6 cellular contexts compared by ENCODE assay signal in genomic region chr15:82311321-82311720, GRCh38. TPM values are rescaled to one million over a fixed set of nuclear protein-coding genes. Genes with fewer than 3 reads are reported as not detected.
DNase-seq lines count a peak whose midpoint lies in the region; ATAC-seq and TF ChIP-seq lines count a peak whose summit lies in the region.
"Not testable (repeated sequence)": the region's sequence is repeated elsewhere in the genome, so short reads cannot be mapped to it uniquely, and the experiment has no call there.

No MANE protein-coding gene starts in this region.

- not testable (repeated sequence) for H3K4me3 Mint-ChIP-seq in activated CD8-positive, alpha-beta T cell treated with anti-CD3 and anti-CD28 coated beads, Interleukin-2, amount 10 ng/mL, durations not matched to agents 7 days and 5 days
- H3K4me3 Mint-ChIP-seq in memory B cell: peak overlapping the region; percentile 43

- not testable (repeated sequence) for H3K4me1 Mint-ChIP-seq in activated CD8-positive, alpha-beta T cell treated with anti-CD3 and anti-CD28 coated beads, Interleukin-2, amount 10 ng/mL, durations not matched to agents 7 days and 5 days (ENCODE audit: low read depth); memory B cell

- H3K27ac Mint-ChIP-seq in activated CD8-positive, alpha-beta T cell treated with anti-CD3 and anti-CD28 coated beads, Interleukin-2, amount 10 ng/mL, durations not matched to agents 7 days and 5 days: peak overlapping the region; percentile 37
- H3K27ac Mint-ChIP-seq in memory B cell: not testable (repeated sequence)

- not testable (repeated sequence) for H3K4me1 ChIP-seq in right atrium auricular region, vagina

- DNase-seq in activated CD8-positive, alpha-beta T cell treated with anti-CD3 and anti-CD28 coated beads, Interleukin-2, amount 10 ng/mL, durations not matched to agents 7 days and 5 days; memory B cell (ENCODE audit: low spot score in 2 of 2): not testable (repeated sequence)
- DNase-seq in coronary artery (ENCODE audit: low spot score): peak; percentile 8
- peak; percentile 40 for DNase-seq in right atrium auricular region (ENCODE audit: low spot score)
- peak; percentile 31 for DNase-seq in posterior vena cava (ENCODE audit: low spot score)
- peak; percentile 52 to 60 for DNase-seq in vagina (ENCODE audit: extremely low spot score in 2 of 2)

- not testable (repeated sequence) for ATAC-seq in activated CD8-positive, alpha-beta T cell treated with anti-CD3 and anti-CD28 coated beads, Interleukin-2, amount 10 ng/mL, durations not matched to agents 7 days and 5 days; memory B cell (ENCODE audit: low read depth)

- CTCF ChIA-PET in activated CD8-positive, alpha-beta T cell treated with anti-CD3 and anti-CD28 coated beads, Interleukin-2, amount 10 ng/mL, durations not matched to agents 7 days and 5 days (lab: Charles Lee): not testable (repeated sequence)

- H3K9me3 ChIP-seq in right atrium auricular region, vagina: not testable (repeated sequence)

- peaks cover 10% of the 10 kb centered on the region for H3K27me3 Mint-ChIP-seq in activated CD8-positive, alpha-beta T cell treated with anti-CD3 and anti-CD28 coated beads, Interleukin-2, amount 10 ng/mL, durations not matched to agents 7 days and 5 days (ENCODE audit: low read depth)
- not testable (repeated sequence) for H3K27me3 Mint-ChIP-seq in memory B cell

- TF ChIP-seq CTCF in coronary artery (IDR thresholded peaks at IDR 0.05); right atrium auricular region (IDR thresholded peaks at IDR 0.05); vagina (IDR thresholded peaks at IDR 0.05): not testable (repeated sequence)

- H3K36me3 Mint-ChIP-seq in activated CD8-positive, alpha-beta T cell treated with anti-CD3 and anti-CD28 coated beads, Interleukin-2, amount 10 ng/mL, durations not matched to agents 7 days and 5 days (ENCODE audit: low read depth); memory B cell: not testable (repeated sequence)

- H3K4me3 ChIP-seq in coronary artery, right atrium auricular region, vagina: not testable (repeated sequence)

- H3K36me3 ChIP-seq in right atrium auricular region, vagina: not testable (repeated sequence)

- not testable (repeated sequence) for H3K27ac ChIP-seq in coronary artery, right atrium auricular region, vagina

- not testable (repeated sequence) for H3K9me3 Mint-ChIP-seq in activated CD8-positive, alpha-beta T cell treated with anti-CD3 and anti-CD28 coated beads, Interleukin-2, amount 10 ng/mL, durations not matched to agents 7 days and 5 days (ENCODE audit: insufficient read depth); memory B cell

- POLR2A ChIA-PET in activated CD8-positive, alpha-beta T cell treated with anti-CD3 and anti-CD28 coated beads, Interleukin-2, amount 10 ng/mL, durations not matched to agents 7 days and 5 days (lab: Charles Lee): not testable (repeated sequence)

- TF ChIP-seq POLR2A in vagina (IDR thresholded peaks at IDR 0.05): not testable (repeated sequence)

- intact Hi-C loops in posterior vena cava (cut with DNase I); vagina (cut with DNase I): not testable (repeated sequence)

- not testable (repeated sequence) for H3K27me3 ChIP-seq in right atrium auricular region, vagina

RNA-seq across cellular contexts. Expression of gene GOLGA6L10, which starts 38.0 kb away (rescaled TPM):
- total RNA-seq in activated CD8-positive, alpha-beta T cell treated with anti-CD3 and anti-CD28 coated beads, Interleukin-2, amount 10 ng/mL, durations not matched to agents 7 days and 5 days: under 1 TPM; 0.83 to 0.84 TPM
- total RNA-seq in right atrium auricular region (under 1 TPM; 0.33 to 0.35 TPM), posterior vena cava (1 to 10 TPM in 1 of 2 donors, under 1 TPM in 1; 0.48 to 1.5 TPM), vagina (3.4 TPM)

RNA-seq across cellular contexts. Expression of gene SAXO2, which starts 48.7 kb away (rescaled TPM):
- 1 to 10 TPM; 1.6 to 2.0 TPM for total RNA-seq in activated CD8-positive, alpha-beta T cell treated with anti-CD3 and anti-CD28 coated beads, Interleukin-2, amount 10 ng/mL, durations not matched to agents 7 days and 5 days
- total RNA-seq in right atrium auricular region: not detected
- total RNA-seq in posterior vena cava: 1 to 10 TPM; 2.1 to 5.8 TPM
- total RNA-seq in vagina: not detected

RNA-seq across cellular contexts. Expression of gene EFL1, which starts 48.8 kb away (rescaled TPM):
- 10 to 100 TPM; 25.9 to 29.0 TPM for total RNA-seq in activated CD8-positive, alpha-beta T cell treated with anti-CD3 and anti-CD28 coated beads, Interleukin-2, amount 10 ng/mL, durations not matched to agents 7 days and 5 days
- total RNA-seq in right atrium auricular region (10 to 100 TPM; 11.0 to 14.2 TPM), posterior vena cava (10 to 100 TPM in 1 of 2 donors, 1 to 10 TPM in 1; 9.1 to 17.4 TPM), vagina (13.3 TPM)
